ENCODE assay signal across 8 cellular contexts in the genomic region with DNA sequence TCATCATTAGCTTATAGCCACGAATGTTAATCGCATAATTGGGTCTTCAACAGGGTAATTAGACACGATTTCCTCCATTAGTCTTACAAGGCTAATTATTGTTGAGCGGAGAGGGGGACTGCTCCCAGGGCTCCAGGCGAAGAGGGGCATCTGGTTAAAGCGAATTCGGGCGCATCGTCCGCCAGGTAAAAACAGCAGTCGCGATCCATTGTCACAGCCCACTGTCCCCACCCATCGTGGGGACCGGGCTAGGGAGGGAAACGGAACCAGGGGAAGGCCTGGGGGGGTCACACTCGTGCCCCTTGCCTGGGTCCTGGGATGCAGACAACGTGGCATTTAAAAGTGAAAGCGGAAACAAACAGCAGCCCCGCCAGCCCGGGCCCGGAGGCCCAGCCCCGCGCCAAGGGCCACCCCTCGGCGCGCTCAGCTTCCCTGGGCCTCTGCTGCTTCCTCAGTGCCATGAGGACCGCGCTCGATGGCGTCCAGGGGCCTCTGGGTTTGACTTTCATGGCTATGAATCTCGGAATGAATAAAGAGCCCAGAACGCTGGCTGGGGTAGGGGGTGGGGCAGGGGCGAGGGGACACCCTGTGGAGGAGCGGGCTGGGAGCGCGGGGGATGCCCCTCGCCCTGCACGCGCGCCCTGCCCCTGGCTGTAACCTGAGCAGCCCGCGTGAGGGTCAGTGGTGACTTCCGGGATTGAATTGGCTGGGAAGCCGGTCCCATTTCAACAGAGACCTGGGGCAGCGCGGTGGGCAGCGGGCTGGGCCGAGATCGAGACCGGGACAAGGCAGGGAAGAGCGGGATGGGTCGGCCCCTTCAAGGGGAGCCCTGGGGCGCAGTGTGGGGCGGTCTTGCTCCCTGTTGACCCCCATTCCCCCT.
DNase-seq lines count a peak whose midpoint lies in the region; ATAC-seq and TF ChIP-seq lines count a peak whose summit lies in the region.

No MANE protein-coding gene starts in this region.

- H3K4me3 Mint-ChIP-seq in activated naive CD8-positive, alpha-beta T cell treated with anti-CD3 and anti-CD28 coated beads, Interleukin-2, amount 50 U/mL, for 24 hours = peak overlapping the region; percentile 96
- H3K4me3 Mint-ChIP-seq in progenitor cell of endocrine pancreas (ENCODE audit: low read depth) = peak overlapping the region; percentile 93

- peak; percentile 54 to 60 for DNase-seq in NCI-H524 (lab: John Stamatoyannopoulos, UW)
- no peak for DNase-seq in NCI-H524 treated with DMSO at 0.1 percent for 48 hours (lab: John Stamatoyannopoulos, UW)
- peak; percentile 32 for DNase-seq in SKM-1 (lab: John Stamatoyannopoulos, UW; ENCODE audit: unreplicated experiment)
- DNase-seq in activated naive CD8-positive, alpha-beta T cell treated with anti-CD3 and anti-CD28 coated beads, Interleukin-2, amount 50 U/mL, for 24 hours = peak; percentile 71
- DNase-seq in left ventricle myocardium inferior = peak; percentile 68
- peak; percentile 35 for DNase-seq in progenitor cell of endocrine pancreas (ENCODE audit: low spot score, unreplicated experiment)
- peak; percentile 83 for DNase-seq in ureter (ENCODE audit: low spot score)

- H3K4me3 ChIP-seq in left ventricle myocardium inferior = peak overlapping the region; percentile 89

- peaks cover 19% of the 10 kb centered on the region for H3K4me1 Mint-ChIP-seq in activated naive CD8-positive, alpha-beta T cell treated with anti-CD3 and anti-CD28 coated beads, Interleukin-2, amount 50 U/mL, for 24 hours
- H3K4me1 Mint-ChIP-seq in progenitor cell of endocrine pancreas (ENCODE audit: low read depth) = peaks cover 6% of the 10 kb centered on the region

- intact Hi-C loops in left ventricle myocardium inferior (cut with micrococcal nuclease) = no loop called here

- H3K27ac ChIP-seq in left ventricle myocardium inferior (replicated peaks) = peak overlapping the region; percentile 73

- ATAC-seq in HG03378 (IDR thresholded peaks at IDR 0.05; ENCODE audit: unreplicated experiment) = peak; percentile 53
- peak; percentile 78 for ATAC-seq in activated naive CD8-positive, alpha-beta T cell treated with anti-CD3 and anti-CD28 coated beads, Interleukin-2, amount 50 U/mL, for 24 hours

- no peaks in the 10 kb centered on the region for H3K27me3 Mint-ChIP-seq in activated naive CD8-positive, alpha-beta T cell treated with anti-CD3 and anti-CD28 coated beads, Interleukin-2, amount 50 U/mL, for 24 hours
- peaks cover 10% of the 10 kb centered on the region for H3K27me3 Mint-ChIP-seq in progenitor cell of endocrine pancreas

- TF ChIP-seq CTCF in left ventricle myocardium inferior (IDR thresholded peaks at IDR 0.05; ENCODE audit: borderline replicate concordance) (no peak), progenitor cell of endocrine pancreas (IDR thresholded peaks at IDR 0.05; ENCODE audit: unreplicated experiment) (no peak)

- H3K27me3 ChIP-seq in left ventricle myocardium inferior (ENCODE audit: low read depth) = no peaks in the 10 kb centered on the region

- H3K27ac Mint-ChIP-seq in activated naive CD8-positive, alpha-beta T cell treated with anti-CD3 and anti-CD28 coated beads, Interleukin-2, amount 50 U/mL, for 24 hours = peak overlapping the region; percentile 97
- H3K27ac Mint-ChIP-seq in progenitor cell of endocrine pancreas = peak overlapping the region; percentile 92

- peaks cover 23% of the 10 kb centered on the region for H3K4me1 ChIP-seq in left ventricle myocardium inferior

- H3K36me3 ChIP-seq in left ventricle myocardium inferior = no peaks in the 10 kb centered on the region

- peaks cover 8% of the 10 kb centered on the region for H3K9me3 Mint-ChIP-seq in activated naive CD8-positive, alpha-beta T cell treated with anti-CD3 and anti-CD28 coated beads, Interleukin-2, amount 50 U/mL, for 24 hours
- peaks cover 11% of the 10 kb centered on the region for H3K9me3 Mint-ChIP-seq in progenitor cell of endocrine pancreas (ENCODE audit: low read depth)

- H3K36me3 Mint-ChIP-seq in activated naive CD8-positive, alpha-beta T cell treated with anti-CD3 and anti-CD28 coated beads, Interleukin-2, amount 50 U/mL, for 24 hours (ENCODE audit: low read depth) = peaks cover 7% of the 10 kb centered on the region
- no peaks in the 10 kb centered on the region for H3K36me3 Mint-ChIP-seq in progenitor cell of endocrine pancreas (ENCODE audit: insufficient read depth)

- H3K9me3 ChIP-seq in left ventricle myocardium inferior (replicated peaks) = no peaks in the 10 kb centered on the region
